Comparison of ENCODE assay signal across 8 cellular contexts in genomic region chrX:152637649-152638442, GRCh38. TPM values are rescaled to one million over a fixed set of nuclear protein-coding genes. Genes with fewer than 3 reads are reported as not detected.
DNase-seq lines count a peak whose midpoint lies in the region; ATAC-seq and TF ChIP-seq lines count a peak whose summit lies in the region.

TSS of gene GABRQ (plus strand) at chrX:152637895. CDS start at chrX:152638203, 308 bp downstream.

- DNase-seq in DMS79 treated with DMSO at 0.1 percent for 48 hours (lab: John Stamatoyannopoulos, UW): peak; percentile 38
- no peak for DNase-seq in DMS79 (lab: John Stamatoyannopoulos, UW)
- DNase-seq in NCI-H460 (ENCODE audit: extremely low read depth, low read depth): peak; percentile 36
- DNase-seq in ecto neural progenitor cell (ENCODE audit: low spot score): peak; percentile 85
- DNase-seq in osteoblast (ENCODE audit: insufficient read length, low spot score, missing footprints): peak; percentile 72

- no peak for TF ChIP-seq CTCF in osteoblast (IDR thresholded peaks at IDR 0.05; ENCODE audit: extremely low read depth, low read depth, low read length)

- H3K79me2 ChIP-seq in osteoblast (ENCODE audit: insufficient read depth, low read length): no peaks in the 10 kb centered on the region

- H3K4me1 ChIP-seq in osteoblast (ENCODE audit: insufficient read depth, low read length): no peaks in the 10 kb centered on the region

- no peak within 1 kb of the TSS for H3K4me2 ChIP-seq in osteoblast (ENCODE audit: insufficient read depth, low read length)

- no peaks in the 10 kb centered on the region for H3K36me3 ChIP-seq in osteoblast (ENCODE audit: insufficient read depth, low read length)

- peaks cover 6% of the 10 kb centered on the region for H3K27me3 ChIP-seq in osteoblast (ENCODE audit: insufficient read depth, low read length)

- H3K9me3 ChIP-seq in osteoblast (ENCODE audit: low read depth, low read length): no peaks in the 10 kb centered on the region

- no peak within 1 kb of the TSS for H3K4me3 ChIP-seq in osteoblast (ENCODE audit: insufficient read depth, low read length)

- no peak within 1 kb of the TSS for H3K27ac ChIP-seq in osteoblast (ENCODE audit: low read depth, low read length)

- H4K20me1 ChIP-seq in osteoblast (ENCODE audit: insufficient read depth, low read length): no peaks in the 10 kb centered on the region

- no peak within 1 kb of the TSS for H2AFZ ChIP-seq in osteoblast (ENCODE audit: low read length)

- ATAC-seq in HG03457 (IDR thresholded peaks at IDR 0.05; ENCODE audit: unreplicated experiment) (no peak), GM18861 (IDR thresholded peaks at IDR 0.05; ENCODE audit: unreplicated experiment) (no peak), GM21825 (IDR thresholded peaks at IDR 0.05; ENCODE audit: unreplicated experiment) (no peak)

RNA-seq across cellular contexts. Expression of gene GABRQ, which starts in this region (rescaled TPM):
- total RNA-seq in NCI-H460 (2014; rRNA removed; shearing (Covaris generic)): 0.02 and 0.06 TPM in 2 replicates
- 0.21 TPM in 1 of 2 replicates, not detected in the other for polyA plus RNA-seq in NCI-H460 (2014; cell fraction: nucleus; rRNA removed)
- not detected in 2 replicates for total RNA-seq in osteoblast

Comparison
In these comparisons a context has a peak if more than half of its experiments do, and no peak if none do; other contexts are left out.
1. Peak in DNase-seq in NCI-H460; RNA of the gene not detected or under 1 TPM.
2. Peak in DNase-seq in osteoblast; RNA of the gene not detected or under 1 TPM.